ENCODE assay signal across 13 cellular contexts in genomic region chr1:89808429-89809117, GRCh38. TPM values are rescaled to one million over a fixed set of nuclear protein-coding genes. Genes with fewer than 3 reads are reported as not detected.
DNase-seq lines count a peak whose midpoint lies in the region; FAIRE-seq and TF ChIP-seq lines count a peak whose summit lies in the region.
"Had no signal": no experiment of that assay in that cellular context is flagged by ENCODE, and none has a peak within 500 bp of the region (broad histone marks: within the 10 kb centered on the region; RNA-seq: fewer than 3 reads in every experiment).

No MANE protein-coding gene starts in this region.

- H3K27ac Mint-ChIP-seq in activated T-cell treated with anti-CD3 and anti-CD28 coated beads, Interleukin-2, amount 50 U/mL, for 24 hours: no peak overlapping the region
- H3K27ac Mint-ChIP-seq: activated naive CD8-positive, alpha-beta T cell treated with anti-CD3 and anti-CD28 coated beads, Interleukin-2, amount 10 ng/mL, durations not matched to agents 7 days and 5 days; IgD-negative memory B cell had no signal

- FAIRE-seq in GM12891 (lab: Jason Lieb, UNC): no peak

- H3K4me1 Mint-ChIP-seq in activated T-cell treated with anti-CD3 and anti-CD28 coated beads, Interleukin-2, amount 50 U/mL, for 24 hours (ENCODE audit: low read depth): no peaks in the 10 kb centered on the region
- H3K4me1 Mint-ChIP-seq: activated naive CD8-positive, alpha-beta T cell treated with anti-CD3 and anti-CD28 coated beads, Interleukin-2, amount 10 ng/mL, durations not matched to agents 7 days and 5 days; IgD-negative memory B cell had no signal

- no peaks in the 10 kb centered on the region for H3K9me3 Mint-ChIP-seq in activated T-cell treated with anti-CD3 and anti-CD28 coated beads, Interleukin-2, amount 50 U/mL, for 24 hours
- H3K9me3 Mint-ChIP-seq: activated naive CD8-positive, alpha-beta T cell treated with anti-CD3 and anti-CD28 coated beads, Interleukin-2, amount 10 ng/mL, durations not matched to agents 7 days and 5 days; IgD-negative memory B cell had no signal

- POLR2A ChIA-PET in RWPE1 (lab: Yijun Ruan, JAX; ENCODE audit: low non-redundant PET): no interaction called here

- H3K27ac ChIP-seq in RWPE1: no peak overlapping the region

- H3K4me3 Mint-ChIP-seq in activated T-cell treated with anti-CD3 and anti-CD28 coated beads, Interleukin-2, amount 50 U/mL, for 24 hours: no peak overlapping the region
- H3K4me3 Mint-ChIP-seq: activated naive CD8-positive, alpha-beta T cell treated with anti-CD3 and anti-CD28 coated beads, Interleukin-2, amount 10 ng/mL, durations not matched to agents 7 days and 5 days; IgD-negative memory B cell had no signal

- no peaks in the 10 kb centered on the region for H3K36me3 Mint-ChIP-seq in activated T-cell treated with anti-CD3 and anti-CD28 coated beads, Interleukin-2, amount 50 U/mL, for 24 hours (ENCODE audit: low read depth)
- H3K36me3 Mint-ChIP-seq: activated naive CD8-positive, alpha-beta T cell treated with anti-CD3 and anti-CD28 coated beads, Interleukin-2, amount 10 ng/mL, durations not matched to agents 7 days and 5 days; IgD-negative memory B cell had no signal

- H3K27me3 Mint-ChIP-seq in activated T-cell treated with anti-CD3 and anti-CD28 coated beads, Interleukin-2, amount 50 U/mL, for 24 hours: peaks cover 2% of the 10 kb centered on the region

- TF ChIP-seq CTCF in RWPE1 (conservative IDR thresholded peaks at IDR 0.05; ENCODE audit: low read depth): no peak

- peak; percentile 37 for DNase-seq in NCI-H748 (lab: John Stamatoyannopoulos, UW; ENCODE audit: unreplicated experiment)
- DNase-seq in NCI-H748 treated with DMSO at 0.1 percent for 48 hours (lab: John Stamatoyannopoulos, UW): no peak
- peak; percentile 71 for DNase-seq in RWPE1 (ENCODE audit: low spot score)
- DNase-seq in fibroblast of peridontal ligament (ENCODE audit: extremely low read depth): peak; percentile 20
- DNase-seq in GM19240 (ENCODE audit: insufficient read length, low spot score): no peak
- no peak for DNase-seq in GM12891 (ENCODE audit: insufficient read length, low spot score)
- DNase-seq in activated T-cell treated with anti-CD3 and anti-CD28 coated beads, Interleukin-2, amount 50 U/mL, for 24 hours: no peak
- no peak for DNase-seq in germinal center (ENCODE audit: low spot score)
- DNase-seq: activated naive CD8-positive, alpha-beta T cell treated with anti-CD3 and anti-CD28 coated beads, Interleukin-2, amount 10 ng/mL, durations not matched to agents 7 days and 5 days; NCI-H2029; substantia nigra; T1000 had no signal

- TF ChIP-seq POLR2A in GM12891 (IDR thresholded peaks at IDR 0.05; ENCODE audit: low read depth, low read length): no peak

- CTCF ChIA-PET in RWPE1 (lab: Yijun Ruan, JAX): interaction anchor here (0.7 to 1.2 kb wide), 3 partner anchors 32 to 170 kb away, joined by 3 to 5 read pairs (median 3); no protein-coding TSS in a partner anchor

TF ChIP-seq in GM12891, 5 proteins besides CTCF, POLR2A, EP300 and RAD21:
- no peak for TF ChIP-seq TAF1 (IDR thresholded peaks at IDR 0.05; ENCODE audit: low read depth, low read length)
- TF ChIP-seq POU2F2 (IDR thresholded peaks at IDR 0.05; ENCODE audit: low read depth, low read length): no peak
- no peak for TF ChIP-seq SPI1 (IDR thresholded peaks at IDR 0.05; ENCODE audit: low read depth, low read length)
- TF ChIP-seq POLR2AphosphoS5 (IDR thresholded peaks at IDR 0.05; ENCODE audit: low read depth, low read length): no peak
- no peak for TF ChIP-seq PAX5 (IDR thresholded peaks at IDR 0.05; ENCODE audit: insufficient read depth, low read length, severe bottlenecking)

RNA-seq across cellular contexts. Expression of gene LRRC8D, which starts 12.3 kb away (rescaled TPM):
- 5.7 TPM for polyA plus RNA-seq in GM12891 (2012; ENCODE audit: low read depth, missing spikeins)

Comparison
In these comparisons a context has a peak if more than half of its experiments do, and no peak if none do; other contexts are left out.
1. DNase-seq: peak in NCI-H748 (single experiment), RWPE1 (single experiment) and fibroblast of peridontal ligament (single experiment); none in NCI-H748 treated with DMSO at 0.1 percent for 48 hours (single experiment), GM19240 (single experiment), GM12891 (single experiment), activated T-cell treated with anti-CD3 and anti-CD28 coated beads, Interleukin-2, amount 50 U/mL, for 24 hours (single experiment) and germinal center (single experiment).